Comparison of ENCODE assay signal across 8 cellular contexts in genomic region chr11:111601979-111602864, GRCh38. TPM values are rescaled to one million over a fixed set of nuclear protein-coding genes. Genes with fewer than 3 reads are reported as not detected.
DNase-seq lines count a peak whose midpoint lies in the region; TF ChIP-seq lines count a peak whose summit lies in the region.

Gene SIK2 (plus strand): TSS chr11:111602449. CDS start chr11:111602564, 115 bp downstream.

- H3K9me3 Mint-ChIP-seq in nephron: no peaks in the 10 kb centered on the region
- H3K9me3 Mint-ChIP-seq in stimulated activated naive CD8-positive, alpha-beta T cell treated with anti-CD3 and anti-CD28 coated beads, Interleukin-15, Interleukin-2, amounts not matched to agents 100 ng/mL and 50 ng/mL, for 24 hours: no peaks in the 10 kb centered on the region

- H3K27ac Mint-ChIP-seq in nephron: peak within 1 kb of the TSS; percentile 81 to 94 (median 86)
- H3K27ac Mint-ChIP-seq in stimulated activated naive CD8-positive, alpha-beta T cell treated with anti-CD3 and anti-CD28 coated beads, Interleukin-15, Interleukin-2, amounts not matched to agents 100 ng/mL and 50 ng/mL, for 24 hours: peak within 1 kb of the TSS; percentile 92

- POLR2A ChIA-PET in RWPE1 (lab: Yijun Ruan, JAX; ENCODE audit: low non-redundant PET): interaction anchor here (0.9 kb wide), 1 partner anchor 164 kb away, joined by 3 read pairs; no protein-coding TSS in a partner anchor

- H3K4me3 Mint-ChIP-seq in nephron: peak within 1 kb of the TSS; percentile 91 to 98 (median 96)
- peak within 1 kb of the TSS; percentile 95 for H3K4me3 Mint-ChIP-seq in stimulated activated naive CD8-positive, alpha-beta T cell treated with anti-CD3 and anti-CD28 coated beads, Interleukin-15, Interleukin-2, amounts not matched to agents 100 ng/mL and 50 ng/mL, for 24 hours

- TF ChIP-seq CTCF in RWPE1 (conservative IDR thresholded peaks at IDR 0.05; ENCODE audit: low read depth): peak; percentile 94
- TF ChIP-seq CTCF in fibroblast of the aortic adventitia (IDR thresholded peaks at IDR 0.05; ENCODE audit: insufficient read depth, low read length): peak; percentile 94
- TF ChIP-seq CTCF in nephron (IDR thresholded peaks at IDR 0.05; ENCODE audit: unreplicated experiment in 3 of 3): peak; percentile 92 to 95 (median 92)

- no peaks in the 10 kb centered on the region for H3K27me3 Mint-ChIP-seq in nephron (ENCODE audit: low read depth)
- H3K27me3 Mint-ChIP-seq in stimulated activated naive CD8-positive, alpha-beta T cell treated with anti-CD3 and anti-CD28 coated beads, Interleukin-15, Interleukin-2, amounts not matched to agents 100 ng/mL and 50 ng/mL, for 24 hours: no peaks in the 10 kb centered on the region

- DNase-seq in ELF-1 (ENCODE audit: low read depth, low spot score): peak; percentile 98
- peak; percentile 64 for DNase-seq in GOT3 (lab: John Stamatoyannopoulos, UW)
- peak; percentile 94 for DNase-seq in LHCN-M2 (ENCODE audit: low read depth)
- peak; percentile 92 for DNase-seq in RWPE1 (ENCODE audit: low spot score)
- DNase-seq in activated effector memory CD4-positive, alpha-beta T cell treated with Interleukin-2 at 50 U/mL for 16 hours: peak; percentile 80
- peak; percentile 92 for DNase-seq in fibroblast of the aortic adventitia (ENCODE audit: low read depth)

- H3K4me1 Mint-ChIP-seq in nephron: peaks cover 37% of the 10 kb centered on the region
- peaks cover 31% of the 10 kb centered on the region for H3K4me1 Mint-ChIP-seq in stimulated activated naive CD8-positive, alpha-beta T cell treated with anti-CD3 and anti-CD28 coated beads, Interleukin-15, Interleukin-2, amounts not matched to agents 100 ng/mL and 50 ng/mL, for 24 hours (ENCODE audit: low read depth)

- peak within 1 kb of the TSS; percentile 85 for H3K27ac ChIP-seq in RWPE1

- H3K4me3 ChIP-seq in fibroblast of the aortic adventitia (ENCODE audit: low read depth, low read length): peak within 1 kb of the TSS; percentile 83

- CTCF ChIA-PET in RWPE1 (lab: Yijun Ruan, JAX): interaction anchor here (0.6 to 1.6 kb wide), 3 partner anchors 143 to 678 kb away, joined by 3 to 11 read pairs (median 9); no protein-coding TSS in a partner anchor

- H3K36me3 Mint-ChIP-seq in nephron (ENCODE audit: low read depth): no peaks in the 10 kb centered on the region
- no peaks in the 10 kb centered on the region for H3K36me3 Mint-ChIP-seq in stimulated activated naive CD8-positive, alpha-beta T cell treated with anti-CD3 and anti-CD28 coated beads, Interleukin-15, Interleukin-2, amounts not matched to agents 100 ng/mL and 50 ng/mL, for 24 hours (ENCODE audit: low read depth)

RNA-seq across cellular contexts. Expression of gene SIK2, which starts in this region (rescaled TPM):
- total RNA-seq in LHCN-M2 (2014; rRNA removed) (11.3 and 12.2 TPM in 2 replicates), fibroblast of the aortic adventitia (ENCODE audit: low replicate concordance) (8.8 and 16.6 TPM in 2 replicates)
- polyA plus RNA-seq in LHCN-M2 (2012): 6.7 TPM

Comparison
In these comparisons a context has a peak if more than half of its experiments do, and no peak if none do; other contexts are left out.
1. Peak in every context shown above with its lines: DNase-seq, H3K4me3 ChIP-seq and H3K27ac ChIP-seq.